8 cellular contexts compared by ENCODE assay signal in genomic region chr2:112481528-112482228, GRCh38.
DNase-seq lines count a peak whose midpoint lies in the region; TF ChIP-seq lines count a peak whose summit lies in the region.

TSS of gene TTL (plus strand) at chr2:112482156. CDS start at chr2:112482345, 189 bp downstream.

- TF ChIP-seq CTCF in GM12865 (IDR thresholded peaks at IDR 0.05; ENCODE audit: insufficient read depth, low read depth, low read length, missing control alignments) (no peak), HFF-Myc (IDR thresholded peaks at IDR 0.05; ENCODE audit: low read depth, low read length, missing control alignments) (no peak), astrocyte of the spinal cord (IDR thresholded peaks at IDR 0.05; ENCODE audit: low read depth, low read length) (no peak), retinal pigment epithelial cell (conservative IDR thresholded peaks at IDR 0.05; ENCODE audit: low read depth, low read length) (no peak)

- in situ Hi-C loops in astrocyte of the spinal cord (cut with HindIII; ENCODE audit: low sequenced_read_pairs), result no loop called here

- peak within 1 kb of the TSS; percentile 97 for H3K4me3 ChIP-seq in GM12865 (ENCODE audit: low read depth, low read length)
- peak within 1 kb of the TSS; percentile 83 for H3K4me3 ChIP-seq in HFF-Myc (replicated peaks; ENCODE audit: low read depth, low read length)
- peak within 1 kb of the TSS; percentile 87 for H3K4me3 ChIP-seq in astrocyte of the spinal cord (ENCODE audit: low read depth, low read length)
- peak within 1 kb of the TSS; percentile 82 for H3K4me3 ChIP-seq in retinal pigment epithelial cell (ENCODE audit: low read length)

- peak; percentile 77 for DNase-seq in GM12865 (ENCODE audit: low read depth)
- DNase-seq in HFF-Myc (ENCODE audit: extremely low read depth, low read depth), result no peak
- DNase-seq in NAMALWA (ENCODE audit: low spot score), result peak; percentile 78
- DNase-seq in T-helper 9 cell, result peak; percentile 73
- peak; percentile 55 for DNase-seq in astrocyte of the spinal cord (ENCODE audit: low read depth, low spot score)
- peak; percentile 62 to 79 for DNase-seq in hippocampal formation (lab: John Stamatoyannopoulos, UW)
- DNase-seq in retinal pigment epithelial cell (ENCODE audit: low read depth), result no peak
- no peak for DNase-seq in NCI-H187 treated with DMSO at 0.1 percent for 48 hours (lab: John Stamatoyannopoulos, UW)

Comparison
In these comparisons a context has a peak if more than half of its experiments do, and no peak if none do; other contexts are left out.
1. DNase-seq: peak in GM12865 (single experiment), NAMALWA (single experiment), T-helper 9 cell (single experiment), astrocyte of the spinal cord (single experiment) and hippocampal formation (2 of 2); none in HFF-Myc (single experiment), retinal pigment epithelial cell (single experiment) and NCI-H187 treated with DMSO at 0.1 percent for 48 hours (single experiment).
2. Peak in every context shown above with its lines, with median percentiles within 50 percentile points of each other: H3K4me3 ChIP-seq.